1 cellular context compared by ENCODE assay signal in the genomic region with DNA sequence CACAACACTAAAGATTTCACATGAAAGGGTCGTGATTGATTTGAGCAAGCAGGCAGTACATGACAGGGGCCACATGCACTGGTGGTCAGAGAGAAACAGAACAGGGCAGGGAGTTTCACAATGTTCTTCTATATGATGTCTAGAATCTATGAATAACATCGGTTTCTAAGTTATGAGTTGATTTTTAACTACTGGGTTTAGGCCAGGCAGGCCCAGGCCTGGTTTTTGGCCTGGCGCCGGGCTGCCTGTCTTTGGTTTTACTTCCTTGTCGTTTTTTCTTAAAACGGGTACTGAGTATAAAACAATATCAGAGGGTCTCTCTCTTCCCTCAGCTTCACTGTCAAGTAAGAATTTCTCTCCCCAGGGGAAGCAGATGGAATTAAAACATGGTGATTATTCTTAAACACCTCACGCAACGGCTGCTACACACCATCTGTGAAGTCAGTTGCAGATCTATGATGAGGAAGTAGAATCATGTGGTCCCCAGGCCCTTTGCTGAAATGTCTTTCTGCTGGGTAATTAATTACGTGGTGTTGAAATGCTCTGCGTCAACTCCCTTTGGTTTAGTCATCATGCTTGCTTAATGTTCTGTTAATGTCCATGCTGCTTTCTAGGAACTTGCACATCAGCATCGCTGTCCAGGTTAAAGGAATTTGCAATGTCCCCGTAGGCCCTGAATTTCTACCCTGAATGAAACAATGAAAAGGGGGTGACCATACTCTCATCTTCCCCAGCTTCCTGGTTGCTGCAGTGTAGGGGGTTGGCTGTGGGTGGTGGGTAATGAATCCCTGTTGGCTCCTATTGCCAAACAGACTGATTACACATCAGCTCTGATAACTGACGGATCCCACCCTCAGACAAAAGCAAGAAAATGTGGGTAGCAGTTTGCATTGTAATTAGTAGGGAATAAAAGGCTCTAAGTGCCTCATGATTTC.
TF ChIP-seq lines count a peak whose summit lies in the region.

No MANE protein-coding gene starts in this region.

TF ChIP-seq in GM12878, 131 proteins besides CTCF, POLR2A, EP300 and RAD21 (continued from another document and continues in another):
- TF ChIP-seq, protein P1, sequence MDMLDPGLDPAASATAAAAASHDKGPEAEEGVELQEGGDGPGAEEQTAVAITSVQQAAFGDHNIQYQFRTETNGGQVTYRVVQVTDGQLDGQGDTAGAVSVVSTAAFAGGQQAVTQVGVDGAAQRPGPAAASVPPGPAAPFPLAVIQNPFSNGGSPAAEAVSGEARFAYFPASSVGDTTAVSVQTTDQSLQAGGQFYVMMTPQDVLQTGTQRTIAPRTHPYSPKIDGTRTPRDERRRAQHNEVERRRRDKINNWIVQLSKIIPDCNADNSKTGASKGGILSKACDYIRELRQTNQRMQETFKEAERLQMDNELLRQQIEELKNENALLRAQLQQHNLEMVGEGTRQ (IDR thresholded peaks at IDR 0.05; ENCODE audit: borderline replicate concordance, low read depth, low read length), result no peak; the same call in 1 of the 2 replicates
- TF ChIP-seq MEF2B (IDR thresholded peaks at IDR 0.05; ENCODE audit: partially characterized antibody, poor library complexity, severe bottlenecking) (peak; percentile 84), FOS (IDR thresholded peaks at IDR 0.05; ENCODE audit: borderline replicate concordance, extremely low read depth, insufficient read length) (no peak), NFIC (IDR thresholded peaks at IDR 0.05; ENCODE audit: low read depth, low read length) (no peak), CEBPB (IDR thresholded peaks at IDR 0.05; ENCODE audit: borderline replicate concordance in 1 of 2, low read depth in 2 of 2, low read length in 2 of 2) (no peak), ZNF217 (IDR thresholded peaks at IDR 0.05) (no peak; the same call in 1 of the 2 replicates), RELA (IDR thresholded peaks at IDR 0.05; ENCODE audit: borderline replicate concordance, partially characterized antibody) (no peak), CREB1 (IDR thresholded peaks at IDR 0.05; ENCODE audit: low read depth) (peak; percentile 61), CBX3 (IDR thresholded peaks at IDR 0.05; ENCODE audit: borderline replicate concordance, low read depth) (no peak), BMI1 (IDR thresholded peaks at IDR 0.05; ENCODE audit: borderline replicate concordance) (peak; percentile 60), STAT3 (IDR thresholded peaks at IDR 0.05; ENCODE audit: low read depth, low read length) (no peak), POLR2AphosphoS2 (IDR thresholded peaks at IDR 0.05; ENCODE audit: low read depth, low read length) (no peak), BHLHE40 (IDR thresholded peaks at IDR 0.05; ENCODE audit: borderline replicate concordance in 1 of 2, low read depth in 2 of 2, low read length in 1 of 2) (peak in 1 of 2 experiments; percentile 51; a peak in 2 of 4 replicates), ASH2L (IDR thresholded peaks at IDR 0.05; ENCODE audit: borderline replicate concordance, low read depth) (no peak), TBL1XR1 (IDR thresholded peaks at IDR 0.05; ENCODE audit: low read depth, low read length) (no peak), HDGF (IDR thresholded peaks at IDR 0.05) (no peak), MYB (IDR thresholded peaks at IDR 0.05; ENCODE audit: borderline replicate concordance, low read depth, low read length) (no peak), KLF5 (IDR thresholded peaks at IDR 0.05; ENCODE audit: partially characterized antibody) (peak; percentile 39), CHD4 (IDR thresholded peaks at IDR 0.05) (no peak), YY1 (IDR thresholded peaks at IDR 0.05; ENCODE audit: low read depth, low read length) (no peak), YBX1 (IDR thresholded peaks at IDR 0.05) (no peak), IRF4 (IDR thresholded peaks at IDR 0.05; ENCODE audit: low read depth, low read length) (no peak), TCF7 (IDR thresholded peaks at IDR 0.05; ENCODE audit: borderline replicate concordance) (no peak), NFYA (IDR thresholded peaks at IDR 0.05; ENCODE audit: borderline replicate concordance, low read depth, low read length) (no peak), TCF3 (IDR thresholded peaks at IDR 0.05; ENCODE audit: borderline replicate concordance, insufficient read depth, low read depth, low read length) (no peak), ZNF274 (IDR thresholded peaks at IDR 0.05; ENCODE audit: insufficient read depth, insufficient read length) (no peak), ESRRA (IDR thresholded peaks at IDR 0.05; ENCODE audit: low read length) (no peak), EGR1 (IDR thresholded peaks at IDR 0.05; ENCODE audit: borderline replicate concordance in 1 of 2, low read depth in 2 of 2, low read length in 2 of 2) (no peak), CHD1 (IDR thresholded peaks at IDR 0.05; ENCODE audit: low read depth, low read length) (peak; percentile 43; the same call in 1 of the 2 replicates), TARDBP (IDR thresholded peaks at IDR 0.05; ENCODE audit: borderline replicate concordance) (no peak), NR2C2 (IDR thresholded peaks at IDR 0.05; ENCODE audit: borderline replicate concordance, control insufficient read depth, insufficient read length, low read depth) (no peak)
- TF ChIP-seq, protein P2, sequence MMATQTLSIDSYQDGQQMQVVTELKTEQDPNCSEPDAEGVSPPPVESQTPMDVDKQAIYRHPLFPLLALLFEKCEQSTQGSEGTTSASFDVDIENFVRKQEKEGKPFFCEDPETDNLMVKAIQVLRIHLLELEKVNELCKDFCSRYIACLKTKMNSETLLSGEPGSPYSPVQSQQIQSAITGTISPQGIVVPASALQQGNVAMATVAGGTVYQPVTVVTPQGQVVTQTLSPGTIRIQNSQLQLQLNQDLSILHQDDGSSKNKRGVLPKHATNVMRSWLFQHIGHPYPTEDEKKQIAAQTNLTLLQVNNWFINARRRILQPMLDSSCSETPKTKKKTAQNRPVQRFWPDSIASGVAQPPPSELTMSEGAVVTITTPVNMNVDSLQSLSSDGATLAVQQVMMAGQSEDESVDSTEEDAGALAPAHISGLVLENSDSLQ (IDR thresholded peaks at IDR 0.05), result peak; percentile 56; the same call in 1 of the 2 replicates
- TF ChIP-seq, protein P3, sequence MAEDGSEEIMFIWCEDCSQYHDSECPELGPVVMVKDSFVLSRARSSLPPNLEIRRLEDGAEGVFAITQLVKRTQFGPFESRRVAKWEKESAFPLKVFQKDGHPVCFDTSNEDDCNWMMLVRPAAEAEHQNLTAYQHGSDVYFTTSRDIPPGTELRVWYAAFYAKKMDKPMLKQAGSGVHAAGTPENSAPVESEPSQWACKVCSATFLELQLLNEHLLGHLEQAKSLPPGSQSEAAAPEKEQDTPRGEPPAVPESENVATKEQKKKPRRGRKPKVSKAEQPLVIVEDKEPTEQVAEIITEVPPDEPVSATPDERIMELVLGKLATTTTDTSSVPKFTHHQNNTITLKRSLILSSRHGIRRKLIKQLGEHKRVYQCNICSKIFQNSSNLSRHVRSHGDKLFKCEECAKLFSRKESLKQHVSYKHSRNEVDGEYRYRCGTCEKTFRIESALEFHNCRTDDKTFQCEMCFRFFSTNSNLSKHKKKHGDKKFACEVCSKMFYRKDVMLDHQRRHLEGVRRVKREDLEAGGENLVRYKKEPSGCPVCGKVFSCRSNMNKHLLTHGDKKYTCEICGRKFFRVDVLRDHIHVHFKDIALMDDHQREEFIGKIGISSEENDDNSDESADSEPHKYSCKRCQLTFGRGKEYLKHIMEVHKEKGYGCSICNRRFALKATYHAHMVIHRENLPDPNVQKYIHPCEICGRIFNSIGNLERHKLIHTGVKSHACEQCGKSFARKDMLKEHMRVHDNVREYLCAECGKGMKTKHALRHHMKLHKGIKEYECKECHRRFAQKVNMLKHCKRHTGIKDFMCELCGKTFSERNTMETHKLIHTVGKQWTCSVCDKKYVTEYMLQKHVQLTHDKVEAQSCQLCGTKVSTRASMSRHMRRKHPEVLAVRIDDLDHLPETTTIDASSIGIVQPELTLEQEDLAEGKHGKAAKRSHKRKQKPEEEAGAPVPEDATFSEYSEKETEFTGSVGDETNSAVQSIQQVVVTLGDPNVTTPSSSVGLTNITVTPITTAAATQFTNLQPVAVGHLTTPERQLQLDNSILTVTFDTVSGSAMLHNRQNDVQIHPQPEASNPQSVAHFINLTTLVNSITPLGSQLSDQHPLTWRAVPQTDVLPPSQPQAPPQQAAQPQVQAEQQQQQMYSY (CRISPR knock-in tag; IDR thresholded peaks at IDR 0.05), result 0 out of 2 replicates have a peak, but pooled peaks have one; percentile 25
- TF ChIP-seq, protein P4, sequence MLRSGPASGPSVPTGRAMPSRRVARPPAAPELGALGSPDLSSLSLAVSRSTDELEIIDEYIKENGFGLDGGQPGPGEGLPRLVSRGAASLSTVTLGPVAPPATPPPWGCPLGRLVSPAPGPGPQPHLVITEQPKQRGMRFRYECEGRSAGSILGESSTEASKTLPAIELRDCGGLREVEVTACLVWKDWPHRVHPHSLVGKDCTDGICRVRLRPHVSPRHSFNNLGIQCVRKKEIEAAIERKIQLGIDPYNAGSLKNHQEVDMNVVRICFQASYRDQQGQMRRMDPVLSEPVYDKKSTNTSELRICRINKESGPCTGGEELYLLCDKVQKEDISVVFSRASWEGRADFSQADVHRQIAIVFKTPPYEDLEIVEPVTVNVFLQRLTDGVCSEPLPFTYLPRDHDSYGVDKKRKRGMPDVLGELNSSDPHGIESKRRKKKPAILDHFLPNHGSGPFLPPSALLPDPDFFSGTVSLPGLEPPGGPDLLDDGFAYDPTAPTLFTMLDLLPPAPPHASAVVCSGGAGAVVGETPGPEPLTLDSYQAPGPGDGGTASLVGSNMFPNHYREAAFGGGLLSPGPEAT (IDR thresholded peaks at IDR 0.05; ENCODE audit: low read depth), result peak; percentile 54; the same call in 1 of the 2 replicates
- TF ChIP-seq, protein P5, sequence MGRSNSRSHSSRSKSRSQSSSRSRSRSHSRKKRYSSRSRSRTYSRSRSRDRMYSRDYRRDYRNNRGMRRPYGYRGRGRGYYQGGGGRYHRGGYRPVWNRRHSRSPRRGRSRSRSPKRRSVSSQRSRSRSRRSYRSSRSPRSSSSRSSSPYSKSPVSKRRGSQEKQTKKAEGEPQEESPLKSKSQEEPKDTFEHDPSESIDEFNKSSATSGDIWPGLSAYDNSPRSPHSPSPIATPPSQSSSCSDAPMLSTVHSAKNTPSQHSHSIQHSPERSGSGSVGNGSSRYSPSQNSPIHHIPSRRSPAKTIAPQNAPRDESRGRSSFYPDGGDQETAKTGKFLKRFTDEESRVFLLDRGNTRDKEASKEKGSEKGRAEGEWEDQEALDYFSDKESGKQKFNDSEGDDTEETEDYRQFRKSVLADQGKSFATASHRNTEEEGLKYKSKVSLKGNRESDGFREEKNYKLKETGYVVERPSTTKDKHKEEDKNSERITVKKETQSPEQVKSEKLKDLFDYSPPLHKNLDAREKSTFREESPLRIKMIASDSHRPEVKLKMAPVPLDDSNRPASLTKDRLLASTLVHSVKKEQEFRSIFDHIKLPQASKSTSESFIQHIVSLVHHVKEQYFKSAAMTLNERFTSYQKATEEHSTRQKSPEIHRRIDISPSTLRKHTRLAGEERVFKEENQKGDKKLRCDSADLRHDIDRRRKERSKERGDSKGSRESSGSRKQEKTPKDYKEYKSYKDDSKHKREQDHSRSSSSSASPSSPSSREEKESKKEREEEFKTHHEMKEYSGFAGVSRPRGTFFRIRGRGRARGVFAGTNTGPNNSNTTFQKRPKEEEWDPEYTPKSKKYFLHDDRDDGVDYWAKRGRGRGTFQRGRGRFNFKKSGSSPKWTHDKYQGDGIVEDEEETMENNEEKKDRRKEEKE (IDR thresholded peaks at IDR 0.05), result 0 out of 2 replicates have a peak, but pooled peaks have one; percentile 11
- TF ChIP-seq, protein P6, sequence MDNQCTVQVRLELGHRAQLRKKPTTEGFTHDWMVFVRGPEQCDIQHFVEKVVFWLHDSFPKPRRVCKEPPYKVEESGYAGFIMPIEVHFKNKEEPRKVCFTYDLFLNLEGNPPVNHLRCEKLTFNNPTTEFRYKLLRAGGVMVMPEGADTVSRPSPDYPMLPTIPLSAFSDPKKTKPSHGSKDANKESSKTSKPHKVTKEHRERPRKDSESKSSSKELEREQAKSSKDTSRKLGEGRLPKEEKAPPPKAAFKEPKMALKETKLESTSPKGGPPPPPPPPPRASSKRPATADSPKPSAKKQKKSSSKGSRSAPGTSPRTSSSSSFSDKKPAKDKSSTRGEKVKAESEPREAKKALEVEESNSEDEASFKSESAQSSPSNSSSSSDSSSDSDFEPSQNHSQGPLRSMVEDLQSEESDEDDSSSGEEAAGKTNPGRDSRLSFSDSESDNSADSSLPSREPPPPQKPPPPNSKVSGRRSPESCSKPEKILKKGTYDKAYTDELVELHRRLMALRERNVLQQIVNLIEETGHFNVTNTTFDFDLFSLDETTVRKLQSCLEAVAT (IDR thresholded peaks at IDR 0.05), result peak; percentile 83
- TF ChIP-seq, protein P7, sequence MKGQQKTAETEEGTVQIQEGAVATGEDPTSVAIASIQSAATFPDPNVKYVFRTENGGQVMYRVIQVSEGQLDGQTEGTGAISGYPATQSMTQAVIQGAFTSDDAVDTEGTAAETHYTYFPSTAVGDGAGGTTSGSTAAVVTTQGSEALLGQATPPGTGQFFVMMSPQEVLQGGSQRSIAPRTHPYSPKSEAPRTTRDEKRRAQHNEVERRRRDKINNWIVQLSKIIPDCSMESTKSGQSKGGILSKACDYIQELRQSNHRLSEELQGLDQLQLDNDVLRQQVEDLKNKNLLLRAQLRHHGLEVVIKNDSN (IDR thresholded peaks at IDR 0.05; ENCODE audit: borderline replicate concordance, extremely low read length, insufficient read depth, low read depth, low read length), result no peak
- TF ChIP-seq, protein P8, sequence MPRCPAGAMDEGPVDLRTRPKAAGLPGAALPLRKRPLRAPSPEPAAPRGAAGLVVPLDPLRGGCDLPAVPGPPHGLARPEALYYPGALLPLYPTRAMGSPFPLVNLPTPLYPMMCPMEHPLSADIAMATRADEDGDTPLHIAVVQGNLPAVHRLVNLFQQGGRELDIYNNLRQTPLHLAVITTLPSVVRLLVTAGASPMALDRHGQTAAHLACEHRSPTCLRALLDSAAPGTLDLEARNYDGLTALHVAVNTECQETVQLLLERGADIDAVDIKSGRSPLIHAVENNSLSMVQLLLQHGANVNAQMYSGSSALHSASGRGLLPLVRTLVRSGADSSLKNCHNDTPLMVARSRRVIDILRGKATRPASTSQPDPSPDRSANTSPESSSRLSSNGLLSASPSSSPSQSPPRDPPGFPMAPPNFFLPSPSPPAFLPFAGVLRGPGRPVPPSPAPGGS (IDR thresholded peaks at IDR 0.05; ENCODE audit: borderline replicate concordance, insufficient read depth, low read depth, low read length, poor library complexity, severe bottlenecking), result no peak
- TF ChIP-seq, protein P9, sequence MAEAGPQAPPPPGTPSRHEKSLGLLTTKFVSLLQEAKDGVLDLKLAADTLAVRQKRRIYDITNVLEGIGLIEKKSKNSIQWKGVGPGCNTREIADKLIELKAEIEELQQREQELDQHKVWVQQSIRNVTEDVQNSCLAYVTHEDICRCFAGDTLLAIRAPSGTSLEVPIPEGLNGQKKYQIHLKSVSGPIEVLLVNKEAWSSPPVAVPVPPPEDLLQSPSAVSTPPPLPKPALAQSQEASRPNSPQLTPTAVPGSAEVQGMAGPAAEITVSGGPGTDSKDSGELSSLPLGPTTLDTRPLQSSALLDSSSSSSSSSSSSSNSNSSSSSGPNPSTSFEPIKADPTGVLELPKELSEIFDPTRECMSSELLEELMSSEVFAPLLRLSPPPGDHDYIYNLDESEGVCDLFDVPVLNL (IDR thresholded peaks at IDR 0.05; ENCODE audit: low read depth, low read length), result no peak
- TF ChIP-seq, protein P10, sequence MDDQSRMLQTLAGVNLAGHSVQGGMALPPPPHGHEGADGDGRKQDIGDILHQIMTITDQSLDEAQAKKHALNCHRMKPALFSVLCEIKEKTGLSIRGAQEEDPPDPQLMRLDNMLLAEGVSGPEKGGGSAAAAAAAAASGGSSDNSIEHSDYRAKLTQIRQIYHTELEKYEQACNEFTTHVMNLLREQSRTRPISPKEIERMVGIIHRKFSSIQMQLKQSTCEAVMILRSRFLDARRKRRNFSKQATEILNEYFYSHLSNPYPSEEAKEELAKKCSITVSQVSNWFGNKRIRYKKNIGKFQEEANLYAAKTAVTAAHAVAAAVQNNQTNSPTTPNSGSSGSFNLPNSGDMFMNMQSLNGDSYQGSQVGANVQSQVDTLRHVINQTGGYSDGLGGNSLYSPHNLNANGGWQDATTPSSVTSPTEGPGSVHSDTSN (IDR thresholded peaks at IDR 0.05; ENCODE audit: insufficient replicate concordance, low read depth, low read length), result peak; percentile 61
